In genomic region chr11:70759846-70760245, GRCh38 we compare ENCODE assay signal across 28 cellular contexts.
"Had no signal": no experiment of that assay in that cellular context is flagged by ENCODE, and none has a peak within 500 bp of the region (broad histone marks: within the 10 kb centered on the region; RNA-seq: fewer than 3 reads in every experiment).

No MANE protein-coding gene starts in this region.

- H3K36me3 ChIP-seq: adrenal gland, colonic mucosa, heart left ventricle had no signal

- H3K9me3 ChIP-seq: adrenal gland, body of pancreas, colonic mucosa, heart left ventricle had no signal

- H3K4me1 ChIP-seq: adrenal gland, body of pancreas, colonic mucosa had no signal

- ATAC-seq: activated CD4-positive, alpha-beta T cell treated with anti-CD3 and anti-CD28 coated beads for 36 hours; activated CD8-positive, alpha-beta memory T cell treated with anti-CD3 and anti-CD28 coated beads, Interleukin-2, amount 10 ng/mL, durations not matched to agents 7 days and 5 days; activated CD8-positive, alpha-beta T cell treated with anti-CD3 and anti-CD28 coated beads, Interleukin-2, amount 10 ng/mL, durations not matched to agents 7 days and 5 days; activated naive CD8-positive, alpha-beta T cell treated with anti-CD3 and anti-CD28 coated beads, Interleukin-2, amount 50 U/mL, for 24 hours; body of pancreas; heart left ventricle had no signal

- H3K36me3 Mint-ChIP-seq: activated CD4-positive, alpha-beta memory T cell treated with anti-CD3 and anti-CD28 coated beads for 36 hours; activated CD8-positive, alpha-beta memory T cell treated with anti-CD3 and anti-CD28 coated beads, Interleukin-2, amount 10 ng/mL, durations not matched to agents 7 days and 5 days; activated naive CD4-positive, alpha-beta T cell treated with anti-CD3 and anti-CD28 coated beads, Interleukin-2, amount 50 U/mL, for 24 hours; activated naive CD8-positive, alpha-beta T cell treated with anti-CD3 and anti-CD28 coated beads for 36 hours had no signal

- H3K27ac Mint-ChIP-seq: activated CD4-positive, alpha-beta memory T cell treated with anti-CD3 and anti-CD28 coated beads for 36 hours; activated CD4-positive, alpha-beta T cell treated with anti-CD3 and anti-CD28 coated beads for 36 hours; activated CD4-positive, alpha-beta T cell treated with anti-CD3 and anti-CD28 coated beads, Interleukin-2, amount 10 ng/mL, durations not matched to agents 24 days and 14 days; activated CD8-positive, alpha-beta memory T cell treated with anti-CD3 and anti-CD28 coated beads, Interleukin-2, amount 10 ng/mL, durations not matched to agents 7 days and 5 days; activated CD8-positive, alpha-beta T cell treated with anti-CD3 and anti-CD28 coated beads, Interleukin-2, amount 10 ng/mL, durations not matched to agents 7 days and 5 days; activated naive CD4-positive, alpha-beta T cell treated with anti-CD3 and anti-CD28 coated beads for 36 hours; activated naive CD4-positive, alpha-beta T cell treated with anti-CD3 and anti-CD28 coated beads, Interleukin-2, amount 50 U/mL, for 24 hours; activated naive CD8-positive, alpha-beta T cell treated with anti-CD3 and anti-CD28 coated beads for 36 hours; activated naive CD8-positive, alpha-beta T cell treated with anti-CD3 and anti-CD28 coated beads, Interleukin-2, amount 50 U/mL, for 24 hours; activated T-helper 1 cell treated with anti-CD3 and anti-CD28 coated beads, Interleukin-12 subunit alpha, Interleukin-12 subunit beta, Interleukin-2, Interleukin-4 antibody, amounts not matched to agents 30 ng/mL and 10 ng/mL and 1 ng/mL, durations not matched to agents 14 hours and 24 hours and 36 hours; activated T-helper 2 cell treated with anti-CD3 and anti-CD28 coated beads, Interferon-gamma antibody, Interleukin-2, Interleukin-4, amounts not matched to agents 10 μg/mL and 5 μg/mL and 100 μg/mL, durations not matched to agents 14 hours and 24 hours and 36 hours had no signal

- DNase-seq: activated CD4-positive, alpha-beta memory T cell treated with anti-CD3 and anti-CD28 coated beads for 36 hours; activated CD4-positive, alpha-beta T cell treated with anti-CD3 and anti-CD28 coated beads for 36 hours; activated CD4-positive, alpha-beta T cell treated with anti-CD3 and anti-CD28 coated beads, Interleukin-2, amount 10 ng/mL, durations not matched to agents 24 days and 14 days; activated CD4-positive, CD25-positive, alpha-beta regulatory T cell; activated CD4-positive, CD25-positive, alpha-beta regulatory T cell treated with anti-CD3 and anti-CD28 coated beads, Interleukin-2, amount 50 U/mL, for 72 hours; activated CD8-positive, alpha-beta memory T cell treated with anti-CD3 and anti-CD28 coated beads, Interleukin-2, amount 10 ng/mL, durations not matched to agents 7 days and 5 days; activated CD8-positive, alpha-beta memory T cell treated with anti-CD3 and anti-CD28 coated beads, Interleukin-2, amount 50 U/mL, for 4 hours; activated CD8-positive, alpha-beta T cell treated with anti-CD3 and anti-CD28 coated beads, Interleukin-2, amount 10 ng/mL, durations not matched to agents 7 days and 5 days; activated effector memory CD4-positive, alpha-beta T cell treated with anti-CD3 and anti-CD28 coated beads, Interleukin-2, amount 50 U/mL, for 16 hours; activated naive CD4-positive, alpha-beta T cell treated with anti-CD3 and anti-CD28 coated beads for 36 hours; activated naive CD8-positive, alpha-beta T cell treated with anti-CD3 and anti-CD28 coated beads for 36 hours; activated naive CD8-positive, alpha-beta T cell treated with anti-CD3 and anti-CD28 coated beads, Interleukin-2, amount 50 U/mL, for 24 hours; activated T-cell treated with anti-CD3 and anti-CD28 coated beads, Interleukin-2, amount 50 U/mL, for 1 hour; activated T-cell treated with anti-CD3 and anti-CD28 coated beads, Interleukin-2, amount 50 U/mL, for 48 hours; adrenal gland; amygdala; body of pancreas; caudate nucleus; cerebellar nuclear complex; colonic mucosa; effector CD8-positive, alpha-beta T cell; foreskin fibroblast; T-helper 2 cell had no signal

- H3K27me3 Mint-ChIP-seq: activated CD4-positive, alpha-beta T cell treated with anti-CD3 and anti-CD28 coated beads, Interleukin-2, amount 10 ng/mL, durations not matched to agents 24 days and 14 days had no signal

- H3K4me3 ChIP-seq: adrenal gland, body of pancreas, colonic mucosa, heart left ventricle had no signal

- H3K27ac ChIP-seq: adrenal gland, body of pancreas, colonic mucosa, epithelial cell of prostate, heart left ventricle had no signal

- H3K9me3 Mint-ChIP-seq: activated naive CD8-positive, alpha-beta T cell treated with anti-CD3 and anti-CD28 coated beads, Interleukin-2, amount 50 U/mL, for 24 hours; activated T-helper 1 cell treated with anti-CD3 and anti-CD28 coated beads, Interleukin-12 subunit alpha, Interleukin-12 subunit beta, Interleukin-2, Interleukin-4 antibody, amounts not matched to agents 30 ng/mL and 10 ng/mL and 1 ng/mL, durations not matched to agents 14 hours and 24 hours and 36 hours; activated T-helper 2 cell treated with anti-CD3 and anti-CD28 coated beads, Interferon-gamma antibody, Interleukin-2, Interleukin-4, amounts not matched to agents 10 μg/mL and 5 μg/mL and 100 μg/mL, durations not matched to agents 14 hours and 24 hours and 36 hours had no signal

- H3K4me1 Mint-ChIP-seq: activated CD4-positive, alpha-beta T cell treated with anti-CD3 and anti-CD28 coated beads for 36 hours; activated CD4-positive, alpha-beta T cell treated with anti-CD3 and anti-CD28 coated beads, Interleukin-2, amount 10 ng/mL, durations not matched to agents 24 days and 14 days; activated CD8-positive, alpha-beta memory T cell treated with anti-CD3 and anti-CD28 coated beads, Interleukin-2, amount 10 ng/mL, durations not matched to agents 7 days and 5 days; activated naive CD4-positive, alpha-beta T cell treated with anti-CD3 and anti-CD28 coated beads, Interleukin-2, amount 50 U/mL, for 24 hours; activated naive CD8-positive, alpha-beta T cell treated with anti-CD3 and anti-CD28 coated beads for 36 hours; activated naive CD8-positive, alpha-beta T cell treated with anti-CD3 and anti-CD28 coated beads, Interleukin-2, amount 50 U/mL, for 24 hours had no signal

- H3K27me3 ChIP-seq: adrenal gland, body of pancreas, colonic mucosa had no signal

- H3K4me3 Mint-ChIP-seq: activated CD4-positive, alpha-beta memory T cell treated with anti-CD3 and anti-CD28 coated beads for 36 hours; activated CD4-positive, alpha-beta T cell treated with anti-CD3 and anti-CD28 coated beads for 36 hours; activated CD4-positive, alpha-beta T cell treated with anti-CD3 and anti-CD28 coated beads, Interleukin-2, amount 10 ng/mL, durations not matched to agents 24 days and 14 days; activated CD8-positive, alpha-beta memory T cell treated with anti-CD3 and anti-CD28 coated beads, Interleukin-2, amount 10 ng/mL, durations not matched to agents 7 days and 5 days; activated CD8-positive, alpha-beta T cell treated with anti-CD3 and anti-CD28 coated beads, Interleukin-2, amount 10 ng/mL, durations not matched to agents 7 days and 5 days; activated naive CD4-positive, alpha-beta T cell treated with anti-CD3 and anti-CD28 coated beads for 36 hours; activated naive CD4-positive, alpha-beta T cell treated with anti-CD3 and anti-CD28 coated beads, Interleukin-2, amount 50 U/mL, for 24 hours; activated naive CD8-positive, alpha-beta T cell treated with anti-CD3 and anti-CD28 coated beads for 36 hours; activated naive CD8-positive, alpha-beta T cell treated with anti-CD3 and anti-CD28 coated beads, Interleukin-2, amount 50 U/mL, for 24 hours; activated T-helper 1 cell treated with anti-CD3 and anti-CD28 coated beads, Interleukin-12 subunit alpha, Interleukin-12 subunit beta, Interleukin-2, Interleukin-4 antibody, amounts not matched to agents 30 ng/mL and 10 ng/mL and 1 ng/mL, durations not matched to agents 14 hours and 24 hours and 36 hours had no signal
